ENCODE assay signal across 20 cellular contexts in the genomic region with DNA sequence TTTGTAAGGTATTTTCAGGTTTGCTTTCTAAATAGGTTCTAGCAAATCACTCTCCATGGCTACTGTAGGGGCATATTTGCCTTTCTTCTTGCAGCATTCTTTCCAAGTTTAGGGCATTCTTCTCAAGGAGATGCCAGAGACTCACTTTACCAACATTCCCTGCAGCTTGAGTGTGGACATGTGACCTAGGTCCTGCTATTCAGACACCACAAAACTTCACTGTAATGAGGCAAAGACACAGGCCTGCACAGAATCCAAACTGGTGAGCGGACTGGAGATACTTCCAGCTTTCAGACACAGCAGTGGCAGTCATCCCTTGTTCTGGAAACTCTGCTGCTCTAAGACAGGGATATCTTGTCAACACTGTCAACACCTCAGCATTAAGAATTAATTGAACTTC.
"Had no signal": no experiment of that assay in that cellular context is flagged by ENCODE, and none has a peak within 500 bp of the region (broad histone marks: within the 10 kb centered on the region; RNA-seq: fewer than 3 reads in every experiment).

No MANE protein-coding gene starts in this region.

- ATAC-seq: esophagus mucosa; gastroesophageal sphincter; left lung; naive thymus-derived CD4-positive, alpha-beta T cell had no signal

- H3K36me3 ChIP-seq: gastroesophageal sphincter, left lung, neutrophil, right atrium auricular region, sigmoid colon, stomach, thoracic aorta, transverse colon had no signal

- DNase-seq: cortex of kidney; dorsolateral prefrontal cortex; effector CD8-positive, alpha-beta T cell; glutamatergic neuron; left lung; naive thymus-derived CD4-positive, alpha-beta T cell; posterior cingulate gyrus; sigmoid colon; small intestine; stimulated activated CD4-positive, alpha-beta T cell treated with anti-CD3 and anti-CD28 coated beads, Interleukin-12 subunit alpha, Interleukin-12 subunit beta, amount 100 ng/mL, for 4 hours; stimulated activated naive CD4-positive, alpha-beta T cell; stomach; substantia nigra; transverse colon had no signal

- H3K9me3 ChIP-seq: left lung, neutrophil, right atrium auricular region, sigmoid colon, thoracic aorta, transverse colon had no signal

- H3K27ac ChIP-seq: dorsolateral prefrontal cortex, gastroesophageal sphincter, left lung, neutrophil, right atrium auricular region, sigmoid colon, stomach, thoracic aorta, transverse colon had no signal

- H3K4me3 ChIP-seq: dorsolateral prefrontal cortex, gastroesophageal sphincter, left lung, lung, right atrium auricular region, sigmoid colon, stomach, thoracic aorta, transverse colon had no signal

- H3K4me1 ChIP-seq: gastroesophageal sphincter, left lung, right atrium auricular region, sigmoid colon, stomach, transverse colon had no signal

- H3K27me3 ChIP-seq: dorsolateral prefrontal cortex, gastroesophageal sphincter, left lung, neutrophil, right atrium auricular region, sigmoid colon, stomach, transverse colon had no signal
